Comparison of ENCODE assay signal across 1 cellular context in the genomic region with DNA sequence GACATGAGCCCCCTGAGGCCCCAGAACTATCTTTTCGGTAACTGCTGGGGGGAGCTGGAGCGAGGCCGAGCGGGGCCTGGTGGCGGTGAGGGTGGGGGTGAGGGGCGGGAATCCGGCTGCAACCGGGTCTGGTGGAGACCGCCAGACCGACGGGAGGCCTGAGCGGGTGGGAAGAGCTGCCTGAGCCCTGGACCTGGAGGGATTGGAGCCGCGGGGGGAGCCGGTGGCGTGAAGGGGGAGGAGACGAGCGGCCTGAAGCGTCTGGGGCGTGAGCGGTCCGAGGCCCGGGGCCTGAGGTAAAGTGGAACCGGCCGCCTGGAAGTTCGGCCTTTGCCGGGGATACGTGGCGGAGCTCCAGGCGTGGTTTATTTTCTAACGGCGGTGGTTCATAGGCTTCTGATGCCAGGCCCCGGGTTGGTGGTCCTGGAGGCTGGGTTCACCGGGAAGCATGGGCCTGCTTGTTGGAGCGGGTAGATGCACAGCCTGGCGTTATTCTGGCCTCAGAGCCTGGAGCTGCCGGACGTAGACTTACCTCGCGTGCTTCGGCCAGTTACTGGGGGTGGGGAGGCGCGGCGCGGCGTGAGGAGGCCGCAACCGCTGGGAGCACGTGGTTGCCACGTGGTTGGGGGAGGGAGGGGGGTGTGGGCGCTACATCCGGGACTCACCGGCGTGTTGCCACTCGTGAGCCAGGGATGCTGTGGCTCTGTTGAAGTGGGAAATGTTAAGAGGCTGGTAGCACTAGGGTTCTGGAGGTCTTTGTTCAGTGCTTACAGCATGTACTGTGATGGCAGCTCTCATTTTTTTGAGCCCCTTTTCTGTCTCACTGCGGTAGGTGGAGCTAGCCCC.
TF ChIP-seq lines count a peak whose summit lies in the region.

No MANE protein-coding gene starts in this region.

TF ChIP-seq in HepG2, 621 proteins besides CTCF, POLR2A, EP300 and RAD21 (continued from another document and continues in another):
- TF ChIP-seq, protein P1, sequence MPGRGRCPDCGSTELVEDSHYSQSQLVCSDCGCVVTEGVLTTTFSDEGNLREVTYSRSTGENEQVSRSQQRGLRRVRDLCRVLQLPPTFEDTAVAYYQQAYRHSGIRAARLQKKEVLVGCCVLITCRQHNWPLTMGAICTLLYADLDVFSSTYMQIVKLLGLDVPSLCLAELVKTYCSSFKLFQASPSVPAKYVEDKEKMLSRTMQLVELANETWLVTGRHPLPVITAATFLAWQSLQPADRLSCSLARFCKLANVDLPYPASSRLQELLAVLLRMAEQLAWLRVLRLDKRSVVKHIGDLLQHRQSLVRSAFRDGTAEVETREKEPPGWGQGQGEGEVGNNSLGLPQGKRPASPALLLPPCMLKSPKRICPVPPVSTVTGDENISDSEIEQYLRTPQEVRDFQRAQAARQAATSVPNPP (CRISPR knock-in tag; IDR thresholded peaks at IDR 0.05), result peak; percentile 45; the same call in 1 of the 2 replicates
- TF ChIP-seq ATF7-NPFF (CRISPR knock-in tag; IDR thresholded peaks at IDR 0.05; ENCODE audit: low read depth) (peak; percentile 89), ATF7 (IDR thresholded peaks at IDR 0.05) (no peak), ATF7 (CRISPR knock-in tag; IDR thresholded peaks at IDR 0.05) (no peak), ZNF34 (CRISPR knock-in tag; IDR thresholded peaks at IDR 0.05; ENCODE audit: borderline replicate concordance) (no peak), NR1H2 (CRISPR knock-in tag; IDR thresholded peaks at IDR 0.05; ENCODE audit: borderline replicate concordance, low read depth) (peak; percentile 87; the same call in 1 of the 2 replicates), MIXL1 (CRISPR knock-in tag; IDR thresholded peaks at IDR 0.05) (no peak; the same call in 1 of the 2 replicates), ELF1 (CRISPR knock-in tag; IDR thresholded peaks at IDR 0.05) (0 out of 2 replicates have a peak, but pooled peaks have one; percentile 16), SRSF1 (optimal IDR thresholded peaks at IDR 0.05; ENCODE audit: low read depth, low read length) (no peak), ZNF781 (CRISPR knock-in tag; IDR thresholded peaks at IDR 0.05; ENCODE audit: borderline replicate concordance, not compliant biosample characterization) (peak; percentile 36), ZFP36 (IDR thresholded peaks at IDR 0.05; ENCODE audit: borderline replicate concordance, low read depth, low read length, partially characterized antibody) (no peak), RXRA (CRISPR knock-in tag; IDR thresholded peaks at IDR 0.05) (no peak), FOXO1 (CRISPR knock-in tag; IDR thresholded peaks at IDR 0.05) (0 out of 2 replicates have a peak, but pooled peaks have one; percentile 48), YEATS4 (CRISPR knock-in tag; IDR thresholded peaks at IDR 0.05; ENCODE audit: borderline replicate concordance) (peak; percentile 91), BRCA1 (CRISPR knock-in tag; IDR thresholded peaks at IDR 0.05) (no peak), PRPF4 (IDR thresholded peaks at IDR 0.05; ENCODE audit: low read depth, low read length, poor library complexity, severe bottlenecking) (no peak), JUN (CRISPR knock-in tag; IDR thresholded peaks at IDR 0.05) (no peak), ZMYM4 (CRISPR knock-in tag; IDR thresholded peaks at IDR 0.05) (peak; percentile 51; the same call in 1 of the 2 replicates), ATM (IDR thresholded peaks at IDR 0.05; ENCODE audit: borderline replicate concordance) (no peak), CEBPB (IDR thresholded peaks at IDR 0.05; ENCODE audit: borderline replicate concordance, low read depth, low read length) (no peak)
- TF ChIP-seq, protein P2, sequence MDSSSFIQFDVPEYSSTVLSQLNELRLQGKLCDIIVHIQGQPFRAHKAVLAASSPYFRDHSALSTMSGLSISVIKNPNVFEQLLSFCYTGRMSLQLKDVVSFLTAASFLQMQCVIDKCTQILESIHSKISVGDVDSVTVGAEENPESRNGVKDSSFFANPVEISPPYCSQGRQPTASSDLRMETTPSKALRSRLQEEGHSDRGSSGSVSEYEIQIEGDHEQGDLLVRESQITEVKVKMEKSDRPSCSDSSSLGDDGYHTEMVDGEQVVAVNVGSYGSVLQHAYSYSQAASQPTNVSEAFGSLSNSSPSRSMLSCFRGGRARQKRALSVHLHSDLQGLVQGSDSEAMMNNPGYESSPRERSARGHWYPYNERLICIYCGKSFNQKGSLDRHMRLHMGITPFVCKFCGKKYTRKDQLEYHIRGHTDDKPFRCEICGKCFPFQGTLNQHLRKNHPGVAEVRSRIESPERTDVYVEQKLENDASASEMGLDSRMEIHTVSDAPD (CRISPR knock-in tag; IDR thresholded peaks at IDR 0.05), result no peak
- TF ChIP-seq, protein P3, sequence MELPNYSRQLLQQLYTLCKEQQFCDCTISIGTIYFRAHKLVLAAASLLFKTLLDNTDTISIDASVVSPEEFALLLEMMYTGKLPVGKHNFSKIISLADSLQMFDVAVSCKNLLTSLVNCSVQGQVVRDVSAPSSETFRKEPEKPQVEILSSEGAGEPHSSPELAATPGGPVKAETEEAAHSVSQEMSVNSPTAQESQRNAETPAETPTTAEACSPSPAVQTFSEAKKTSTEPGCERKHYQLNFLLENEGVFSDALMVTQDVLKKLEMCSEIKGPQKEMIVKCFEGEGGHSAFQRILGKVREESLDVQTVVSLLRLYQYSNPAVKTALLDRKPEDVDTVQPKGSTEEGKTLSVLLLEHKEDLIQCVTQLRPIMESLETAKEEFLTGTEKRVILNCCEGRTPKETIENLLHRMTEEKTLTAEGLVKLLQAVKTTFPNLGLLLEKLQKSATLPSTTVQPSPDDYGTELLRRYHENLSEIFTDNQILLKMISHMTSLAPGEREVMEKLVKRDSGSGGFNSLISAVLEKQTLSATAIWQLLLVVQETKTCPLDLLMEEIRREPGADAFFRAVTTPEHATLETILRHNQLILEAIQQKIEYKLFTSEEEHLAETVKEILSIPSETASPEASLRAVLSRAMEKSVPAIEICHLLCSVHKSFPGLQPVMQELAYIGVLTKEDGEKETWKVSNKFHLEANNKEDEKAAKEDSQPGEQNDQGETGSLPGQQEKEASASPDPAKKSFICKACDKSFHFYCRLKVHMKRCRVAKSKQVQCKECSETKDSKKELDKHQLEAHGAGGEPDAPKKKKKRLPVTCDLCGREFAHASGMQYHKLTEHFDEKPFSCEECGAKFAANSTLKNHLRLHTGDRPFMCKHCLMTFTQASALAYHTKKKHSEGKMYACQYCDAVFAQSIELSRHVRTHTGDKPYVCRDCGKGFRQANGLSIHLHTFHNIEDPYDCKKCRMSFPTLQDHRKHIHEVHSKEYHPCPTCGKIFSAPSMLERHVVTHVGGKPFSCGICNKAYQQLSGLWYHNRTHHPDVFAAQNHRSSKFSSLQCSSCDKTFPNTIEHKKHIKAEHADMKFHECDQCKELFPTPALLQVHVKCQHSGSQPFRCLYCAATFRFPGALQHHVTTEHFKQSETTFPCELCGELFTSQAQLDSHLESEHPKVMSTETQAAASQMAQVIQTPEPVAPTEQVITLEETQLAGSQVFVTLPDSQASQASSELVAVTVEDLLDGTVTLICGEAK (IDR thresholded peaks at IDR 0.05), result no peak
- TF ChIP-seq, protein P3 (CRISPR knock-in tag; IDR thresholded peaks at IDR 0.05), result peak; percentile 90
- TF ChIP-seq, protein P4, sequence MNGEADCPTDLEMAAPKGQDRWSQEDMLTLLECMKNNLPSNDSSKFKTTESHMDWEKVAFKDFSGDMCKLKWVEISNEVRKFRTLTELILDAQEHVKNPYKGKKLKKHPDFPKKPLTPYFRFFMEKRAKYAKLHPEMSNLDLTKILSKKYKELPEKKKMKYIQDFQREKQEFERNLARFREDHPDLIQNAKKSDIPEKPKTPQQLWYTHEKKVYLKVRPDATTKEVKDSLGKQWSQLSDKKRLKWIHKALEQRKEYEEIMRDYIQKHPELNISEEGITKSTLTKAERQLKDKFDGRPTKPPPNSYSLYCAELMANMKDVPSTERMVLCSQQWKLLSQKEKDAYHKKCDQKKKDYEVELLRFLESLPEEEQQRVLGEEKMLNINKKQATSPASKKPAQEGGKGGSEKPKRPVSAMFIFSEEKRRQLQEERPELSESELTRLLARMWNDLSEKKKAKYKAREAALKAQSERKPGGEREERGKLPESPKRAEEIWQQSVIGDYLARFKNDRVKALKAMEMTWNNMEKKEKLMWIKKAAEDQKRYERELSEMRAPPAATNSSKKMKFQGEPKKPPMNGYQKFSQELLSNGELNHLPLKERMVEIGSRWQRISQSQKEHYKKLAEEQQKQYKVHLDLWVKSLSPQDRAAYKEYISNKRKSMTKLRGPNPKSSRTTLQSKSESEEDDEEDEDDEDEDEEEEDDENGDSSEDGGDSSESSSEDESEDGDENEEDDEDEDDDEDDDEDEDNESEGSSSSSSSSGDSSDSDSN (CRISPR knock-in tag; IDR thresholded peaks at IDR 0.05), result peak; percentile 53; the same call in 1 of the 2 replicates
- TF ChIP-seq, protein P5, sequence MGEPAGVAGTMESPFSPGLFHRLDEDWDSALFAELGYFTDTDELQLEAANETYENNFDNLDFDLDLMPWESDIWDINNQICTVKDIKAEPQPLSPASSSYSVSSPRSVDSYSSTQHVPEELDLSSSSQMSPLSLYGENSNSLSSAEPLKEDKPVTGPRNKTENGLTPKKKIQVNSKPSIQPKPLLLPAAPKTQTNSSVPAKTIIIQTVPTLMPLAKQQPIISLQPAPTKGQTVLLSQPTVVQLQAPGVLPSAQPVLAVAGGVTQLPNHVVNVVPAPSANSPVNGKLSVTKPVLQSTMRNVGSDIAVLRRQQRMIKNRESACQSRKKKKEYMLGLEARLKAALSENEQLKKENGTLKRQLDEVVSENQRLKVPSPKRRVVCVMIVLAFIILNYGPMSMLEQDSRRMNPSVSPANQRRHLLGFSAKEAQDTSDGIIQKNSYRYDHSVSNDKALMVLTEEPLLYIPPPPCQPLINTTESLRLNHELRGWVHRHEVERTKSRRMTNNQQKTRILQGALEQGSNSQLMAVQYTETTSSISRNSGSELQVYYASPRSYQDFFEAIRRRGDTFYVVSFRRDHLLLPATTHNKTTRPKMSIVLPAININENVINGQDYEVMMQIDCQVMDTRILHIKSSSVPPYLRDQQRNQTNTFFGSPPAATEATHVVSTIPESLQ (CRISPR knock-in tag; conservative IDR thresholded peaks at IDR 0.05), result no peak
- TF ChIP-seq, protein P6, sequence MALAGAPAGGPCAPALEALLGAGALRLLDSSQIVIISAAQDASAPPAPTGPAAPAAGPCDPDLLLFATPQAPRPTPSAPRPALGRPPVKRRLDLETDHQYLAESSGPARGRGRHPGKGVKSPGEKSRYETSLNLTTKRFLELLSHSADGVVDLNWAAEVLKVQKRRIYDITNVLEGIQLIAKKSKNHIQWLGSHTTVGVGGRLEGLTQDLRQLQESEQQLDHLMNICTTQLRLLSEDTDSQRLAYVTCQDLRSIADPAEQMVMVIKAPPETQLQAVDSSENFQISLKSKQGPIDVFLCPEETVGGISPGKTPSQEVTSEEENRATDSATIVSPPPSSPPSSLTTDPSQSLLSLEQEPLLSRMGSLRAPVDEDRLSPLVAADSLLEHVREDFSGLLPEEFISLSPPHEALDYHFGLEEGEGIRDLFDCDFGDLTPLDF (CRISPR knock-in tag; IDR thresholded peaks at IDR 0.05), result no peak
- TF ChIP-seq, protein P7, sequence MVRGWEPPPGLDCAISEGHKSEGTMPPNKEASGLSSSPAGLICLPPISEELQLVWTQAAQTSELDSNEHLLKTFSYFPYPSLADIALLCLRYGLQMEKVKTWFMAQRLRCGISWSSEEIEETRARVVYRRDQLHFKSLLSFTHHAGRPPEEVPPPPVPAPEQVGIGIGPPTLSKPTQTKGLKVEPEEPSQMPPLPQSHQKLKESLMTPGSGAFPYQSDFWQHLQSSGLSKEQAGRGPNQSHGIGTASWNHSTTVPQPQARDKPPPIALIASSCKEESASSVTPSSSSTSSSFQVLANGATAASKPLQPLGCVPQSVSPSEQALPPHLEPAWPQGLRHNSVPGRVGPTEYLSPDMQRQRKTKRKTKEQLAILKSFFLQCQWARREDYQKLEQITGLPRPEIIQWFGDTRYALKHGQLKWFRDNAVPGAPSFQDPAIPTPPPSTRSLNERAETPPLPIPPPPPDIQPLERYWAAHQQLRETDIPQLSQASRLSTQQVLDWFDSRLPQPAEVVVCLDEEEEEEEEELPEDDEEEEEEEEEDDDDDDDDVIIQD (CRISPR knock-in tag; IDR thresholded peaks at IDR 0.05; ENCODE audit: low read depth), result no peak
- TF ChIP-seq, protein P8, sequence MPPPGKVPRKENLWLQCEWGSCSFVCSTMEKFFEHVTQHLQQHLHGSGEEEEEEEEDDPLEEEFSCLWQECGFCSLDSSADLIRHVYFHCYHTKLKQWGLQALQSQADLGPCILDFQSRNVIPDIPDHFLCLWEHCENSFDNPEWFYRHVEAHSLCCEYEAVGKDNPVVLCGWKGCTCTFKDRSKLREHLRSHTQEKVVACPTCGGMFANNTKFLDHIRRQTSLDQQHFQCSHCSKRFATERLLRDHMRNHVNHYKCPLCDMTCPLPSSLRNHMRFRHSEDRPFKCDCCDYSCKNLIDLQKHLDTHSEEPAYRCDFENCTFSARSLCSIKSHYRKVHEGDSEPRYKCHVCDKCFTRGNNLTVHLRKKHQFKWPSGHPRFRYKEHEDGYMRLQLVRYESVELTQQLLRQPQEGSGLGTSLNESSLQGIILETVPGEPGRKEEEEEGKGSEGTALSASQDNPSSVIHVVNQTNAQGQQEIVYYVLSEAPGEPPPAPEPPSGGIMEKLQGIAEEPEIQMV (CRISPR knock-in tag; IDR thresholded peaks at IDR 0.05; ENCODE audit: low read depth), result peak; percentile 54; the same call in 1 of the 2 replicates
- TF ChIP-seq, protein P9, sequence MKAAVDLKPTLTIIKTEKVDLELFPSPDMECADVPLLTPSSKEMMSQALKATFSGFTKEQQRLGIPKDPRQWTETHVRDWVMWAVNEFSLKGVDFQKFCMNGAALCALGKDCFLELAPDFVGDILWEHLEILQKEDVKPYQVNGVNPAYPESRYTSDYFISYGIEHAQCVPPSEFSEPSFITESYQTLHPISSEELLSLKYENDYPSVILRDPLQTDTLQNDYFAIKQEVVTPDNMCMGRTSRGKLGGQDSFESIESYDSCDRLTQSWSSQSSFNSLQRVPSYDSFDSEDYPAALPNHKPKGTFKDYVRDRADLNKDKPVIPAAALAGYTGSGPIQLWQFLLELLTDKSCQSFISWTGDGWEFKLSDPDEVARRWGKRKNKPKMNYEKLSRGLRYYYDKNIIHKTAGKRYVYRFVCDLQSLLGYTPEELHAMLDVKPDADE (CRISPR knock-in tag; IDR thresholded peaks at IDR 0.05), result no peak
